1 cellular context compared by ENCODE assay signal in genomic region chr17:81417879-81418709, GRCh38.
TF ChIP-seq lines count a peak whose summit lies in the region.

No MANE protein-coding gene starts in this region.

TF ChIP-seq in K562, 482 proteins besides CTCF, POLR2A, EP300 and RAD21:
- TF ChIP-seq TSHZ1 (CRISPR knock-in tag; IDR thresholded peaks at IDR 0.05) (no peak), ZNF23 (CRISPR knock-in tag; IDR thresholded peaks at IDR 0.05) (no peak), NFIC (IDR thresholded peaks at IDR 0.05) (peak; percentile 90), ZNF134 (CRISPR knock-in tag; conservative IDR thresholded peaks at IDR 0.05) (no peak), CBFA2T2 (conservative IDR thresholded peaks at IDR 0.05) (0 out of 2 replicates have a peak, but pooled peaks have one; percentile 4), ZBTB7A (IDR thresholded peaks at IDR 0.05; ENCODE audit: borderline replicate concordance, control insufficient read depth, low read depth, low read length) (0 out of 2 replicates have a peak, but pooled peaks have one; percentile 17), USF1 (CRISPR knock-in tag; IDR thresholded peaks at IDR 0.05) (peak; percentile 51), ATF6 (CRISPR knock-in tag; IDR thresholded peaks at IDR 0.05) (no peak), FOXP1 (CRISPR knock-in tag; IDR thresholded peaks at IDR 0.05) (no peak)
- TF ChIP-seq, protein P1, sequence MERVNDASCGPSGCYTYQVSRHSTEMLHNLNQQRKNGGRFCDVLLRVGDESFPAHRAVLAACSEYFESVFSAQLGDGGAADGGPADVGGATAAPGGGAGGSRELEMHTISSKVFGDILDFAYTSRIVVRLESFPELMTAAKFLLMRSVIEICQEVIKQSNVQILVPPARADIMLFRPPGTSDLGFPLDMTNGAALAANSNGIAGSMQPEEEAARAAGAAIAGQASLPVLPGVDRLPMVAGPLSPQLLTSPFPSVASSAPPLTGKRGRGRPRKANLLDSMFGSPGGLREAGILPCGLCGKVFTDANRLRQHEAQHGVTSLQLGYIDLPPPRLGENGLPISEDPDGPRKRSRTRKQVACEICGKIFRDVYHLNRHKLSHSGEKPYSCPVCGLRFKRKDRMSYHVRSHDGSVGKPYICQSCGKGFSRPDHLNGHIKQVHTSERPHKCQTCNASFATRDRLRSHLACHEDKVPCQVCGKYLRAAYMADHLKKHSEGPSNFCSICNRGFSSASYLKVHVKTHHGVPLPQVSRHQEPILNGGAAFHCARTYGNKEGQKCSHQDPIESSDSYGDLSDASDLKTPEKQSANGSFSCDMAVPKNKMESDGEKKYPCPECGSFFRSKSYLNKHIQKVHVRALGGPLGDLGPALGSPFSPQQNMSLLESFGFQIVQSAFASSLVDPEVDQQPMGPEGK (CRISPR knock-in tag; IDR thresholded peaks at IDR 0.05; ENCODE audit: borderline replicate concordance), result no peak
- TF ChIP-seq, protein P2, sequence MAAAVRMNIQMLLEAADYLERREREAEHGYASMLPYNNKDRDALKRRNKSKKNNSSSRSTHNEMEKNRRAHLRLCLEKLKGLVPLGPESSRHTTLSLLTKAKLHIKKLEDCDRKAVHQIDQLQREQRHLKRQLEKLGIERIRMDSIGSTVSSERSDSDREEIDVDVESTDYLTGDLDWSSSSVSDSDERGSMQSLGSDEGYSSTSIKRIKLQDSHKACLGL (CRISPR knock-in tag; IDR thresholded peaks at IDR 0.05; ENCODE audit: borderline replicate concordance, poor library complexity, severe bottlenecking), result no peak
- TF ChIP-seq, protein P3, sequence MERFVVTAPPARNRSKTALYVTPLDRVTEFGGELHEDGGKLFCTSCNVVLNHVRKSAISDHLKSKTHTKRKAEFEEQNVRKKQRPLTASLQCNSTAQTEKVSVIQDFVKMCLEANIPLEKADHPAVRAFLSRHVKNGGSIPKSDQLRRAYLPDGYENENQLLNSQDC (CRISPR knock-in tag; IDR thresholded peaks at IDR 0.05), result no peak
- TF ChIP-seq, protein P4, sequence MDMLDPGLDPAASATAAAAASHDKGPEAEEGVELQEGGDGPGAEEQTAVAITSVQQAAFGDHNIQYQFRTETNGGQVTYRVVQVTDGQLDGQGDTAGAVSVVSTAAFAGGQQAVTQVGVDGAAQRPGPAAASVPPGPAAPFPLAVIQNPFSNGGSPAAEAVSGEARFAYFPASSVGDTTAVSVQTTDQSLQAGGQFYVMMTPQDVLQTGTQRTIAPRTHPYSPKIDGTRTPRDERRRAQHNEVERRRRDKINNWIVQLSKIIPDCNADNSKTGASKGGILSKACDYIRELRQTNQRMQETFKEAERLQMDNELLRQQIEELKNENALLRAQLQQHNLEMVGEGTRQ (CRISPR knock-in tag; IDR thresholded peaks at IDR 0.05), result peak; percentile 43; the same call in 1 of the 2 replicates
